Comparison of ENCODE assay signal across 28 cellular contexts in genomic region chr7:134896073-134896472, GRCh38.
"Had no signal": no experiment of that assay in that cellular context is flagged by ENCODE, and none has a peak within 500 bp of the region (broad histone marks: within the 10 kb centered on the region; RNA-seq: fewer than 3 reads in every experiment).

No MANE protein-coding gene starts in this region.

- FAIRE-seq: endothelial cell of umbilical vein, kidney, urothelium cell line had no signal

- H3K27ac ChIP-seq: adrenal gland, tibial nerve had no signal

- DNase-seq: activated B cell treated with CpG ODN at 0.5 μM for 24 hours; activated CD4-positive, alpha-beta T cell treated with anti-CD3 and anti-CD28 coated beads, Interleukin-2, amount 50 U/mL, for 1 hour; activated CD8-positive, alpha-beta T cell treated with anti-CD3 and anti-CD28 coated beads for 36 hours; activated naive CD4-positive, alpha-beta T cell; activated T-cell treated with anti-CD3 and anti-CD28 coated beads, Interleukin-2, amount 50 U/mL, for 4 hours; adrenal gland; aorta; cortex of kidney; effector memory CD8-positive, alpha-beta T cell; head of caudate nucleus; hypothalamus; immature natural killer cell; kidney; left colon; mammary epithelial cell; nephron progenitor cell; nucleus accumbens; right cardiac atrium; stimulated activated CD4-positive, alpha-beta T cell treated with anti-CD3 and anti-CD28 coated beads, Interleukin-2, amount 100 ng/mL, for 48 hours; stimulated activated naive CD4-positive, alpha-beta T cell treated with Interleukin-2 at 50 U/mL for 16 hours; T-cell had no signal

- H3K27me3 ChIP-seq: adrenal gland, gastroesophageal sphincter, tibial nerve had no signal

- H3K4me3 Mint-ChIP-seq: activated B cell treated with CpG ODN at 0.5 μM for 24 hours; activated CD8-positive, alpha-beta T cell treated with anti-CD3 and anti-CD28 coated beads for 36 hours; activated T-cell treated with anti-CD3 and anti-CD28 coated beads, Interleukin-2, amount 50 U/mL, for 4 hours; activated T-helper 17 cell treated with anti-CD3 and anti-CD28 coated beads, Interleukin-2, amount 50 U/mL, for 72 hours; effector memory CD8-positive, alpha-beta T cell; immature natural killer cell; nephron progenitor cell; T-cell had no signal

- H3K36me3 ChIP-seq: adrenal gland had no signal

- H3K27ac Mint-ChIP-seq: activated B cell treated with CpG ODN at 0.5 μM for 24 hours; activated CD8-positive, alpha-beta T cell treated with anti-CD3 and anti-CD28 coated beads for 36 hours; activated naive CD4-positive, alpha-beta T cell treated with anti-CD3 and anti-CD28 coated beads, Interleukin-2, amount 50 U/mL, for 72 hours; activated T-helper 17 cell treated with anti-CD3 and anti-CD28 coated beads, Interleukin-2, amount 50 U/mL, for 72 hours; brain; effector memory CD8-positive, alpha-beta T cell; immature natural killer cell; nephron progenitor cell; T-cell had no signal

- ATAC-seq: activated CD8-positive, alpha-beta T cell treated with anti-CD3 and anti-CD28 coated beads for 36 hours; activated naive CD4-positive, alpha-beta T cell treated with anti-CD3 and anti-CD28 coated beads, Interleukin-2, amount 50 U/mL, for 72 hours; activated T-cell treated with anti-CD3 and anti-CD28 coated beads, Interleukin-2, amount 50 U/mL, for 4 hours; activated T-helper 17 cell treated with anti-CD3 and anti-CD28 coated beads, Interleukin-2, amount 50 U/mL, for 72 hours; effector memory CD8-positive, alpha-beta T cell; gastroesophageal sphincter; left colon; right cardiac atrium; T-cell had no signal

- H3K4me1 Mint-ChIP-seq: activated T-helper 17 cell treated with anti-CD3 and anti-CD28 coated beads, Interleukin-2, amount 50 U/mL, for 72 hours had no signal

- H3K4me3 ChIP-seq: adrenal gland, gastroesophageal sphincter, tibial nerve had no signal
